1 cellular context compared by ENCODE assay signal in the genomic region with DNA sequence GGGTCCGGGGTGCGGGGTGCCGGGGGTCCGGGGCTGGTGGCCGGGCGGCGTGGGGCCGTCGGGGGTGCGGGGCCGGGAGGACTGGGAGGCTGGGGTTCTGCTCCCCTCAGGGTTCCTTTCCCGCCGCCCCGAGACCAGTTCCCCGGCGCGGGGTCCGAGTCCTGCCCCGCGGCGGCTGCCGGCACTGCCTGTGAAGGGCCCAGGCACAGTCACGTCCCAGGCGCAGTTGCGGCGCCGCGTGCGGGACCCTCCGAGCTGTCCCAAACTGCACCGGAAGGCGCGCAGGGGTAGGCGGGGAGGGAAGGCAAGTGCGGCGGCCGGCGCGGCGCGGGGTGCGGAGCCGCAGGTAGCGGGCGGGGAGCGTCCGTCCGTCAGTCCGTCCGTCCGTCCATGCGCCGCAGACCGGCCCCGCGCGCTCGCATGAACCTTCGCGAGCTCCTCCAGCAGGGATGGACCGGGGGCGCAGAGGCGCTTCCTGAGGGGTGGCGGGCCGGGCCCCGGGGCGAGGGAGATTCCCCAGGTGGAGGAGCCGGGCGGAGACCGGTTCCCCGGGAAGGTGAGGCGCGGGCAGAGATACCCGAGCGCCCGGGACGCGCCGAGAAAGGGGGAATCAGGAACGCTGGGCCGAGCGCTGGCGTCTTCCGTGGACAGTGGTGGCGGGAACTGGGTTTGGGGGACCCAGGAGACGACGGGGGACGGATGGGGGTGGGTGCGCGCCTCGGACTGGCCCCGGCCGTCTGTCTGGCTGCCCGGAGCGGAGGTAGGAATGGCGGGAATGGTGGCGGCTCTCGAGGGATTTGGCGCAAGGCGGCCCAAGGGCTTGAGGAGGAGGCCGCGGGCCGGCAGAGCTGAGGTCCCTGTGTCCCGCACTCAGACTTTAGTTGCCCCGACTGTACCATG.
A peak's percentile ranks its signal among the peaks of the same experiment; 100 is the strongest.
TF ChIP-seq lines count a peak whose summit lies in the region.

No MANE protein-coding gene starts in this region.

TF ChIP-seq in HepG2, 621 proteins besides CTCF, POLR2A, EP300 and RAD21 (continued from another document and continues in another):
- TF ChIP-seq, protein P1, sequence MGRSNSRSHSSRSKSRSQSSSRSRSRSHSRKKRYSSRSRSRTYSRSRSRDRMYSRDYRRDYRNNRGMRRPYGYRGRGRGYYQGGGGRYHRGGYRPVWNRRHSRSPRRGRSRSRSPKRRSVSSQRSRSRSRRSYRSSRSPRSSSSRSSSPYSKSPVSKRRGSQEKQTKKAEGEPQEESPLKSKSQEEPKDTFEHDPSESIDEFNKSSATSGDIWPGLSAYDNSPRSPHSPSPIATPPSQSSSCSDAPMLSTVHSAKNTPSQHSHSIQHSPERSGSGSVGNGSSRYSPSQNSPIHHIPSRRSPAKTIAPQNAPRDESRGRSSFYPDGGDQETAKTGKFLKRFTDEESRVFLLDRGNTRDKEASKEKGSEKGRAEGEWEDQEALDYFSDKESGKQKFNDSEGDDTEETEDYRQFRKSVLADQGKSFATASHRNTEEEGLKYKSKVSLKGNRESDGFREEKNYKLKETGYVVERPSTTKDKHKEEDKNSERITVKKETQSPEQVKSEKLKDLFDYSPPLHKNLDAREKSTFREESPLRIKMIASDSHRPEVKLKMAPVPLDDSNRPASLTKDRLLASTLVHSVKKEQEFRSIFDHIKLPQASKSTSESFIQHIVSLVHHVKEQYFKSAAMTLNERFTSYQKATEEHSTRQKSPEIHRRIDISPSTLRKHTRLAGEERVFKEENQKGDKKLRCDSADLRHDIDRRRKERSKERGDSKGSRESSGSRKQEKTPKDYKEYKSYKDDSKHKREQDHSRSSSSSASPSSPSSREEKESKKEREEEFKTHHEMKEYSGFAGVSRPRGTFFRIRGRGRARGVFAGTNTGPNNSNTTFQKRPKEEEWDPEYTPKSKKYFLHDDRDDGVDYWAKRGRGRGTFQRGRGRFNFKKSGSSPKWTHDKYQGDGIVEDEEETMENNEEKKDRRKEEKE (IDR thresholded peaks at IDR 0.05), result no peak
- peak; percentile 84 for TF ChIP-seq ZSCAN25 (CRISPR knock-in tag; IDR thresholded peaks at IDR 0.05)
- no peak for TF ChIP-seq AKAP8 (CRISPR knock-in tag; IDR thresholded peaks at IDR 0.05)
- TF ChIP-seq, protein P2, sequence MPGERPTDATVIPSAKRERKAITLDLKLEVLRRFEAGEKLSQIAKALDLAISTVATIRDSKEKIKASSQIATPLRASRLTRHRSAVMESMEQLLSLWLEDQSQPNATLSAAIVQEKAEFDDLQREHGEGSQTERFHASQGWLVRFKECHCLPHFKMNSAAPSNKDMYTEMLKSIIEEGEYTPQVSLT (CRISPR knock-in tag; IDR thresholded peaks at IDR 0.05; ENCODE audit: borderline replicate concordance, low read depth), result no peak
- TF ChIP-seq, protein P3, sequence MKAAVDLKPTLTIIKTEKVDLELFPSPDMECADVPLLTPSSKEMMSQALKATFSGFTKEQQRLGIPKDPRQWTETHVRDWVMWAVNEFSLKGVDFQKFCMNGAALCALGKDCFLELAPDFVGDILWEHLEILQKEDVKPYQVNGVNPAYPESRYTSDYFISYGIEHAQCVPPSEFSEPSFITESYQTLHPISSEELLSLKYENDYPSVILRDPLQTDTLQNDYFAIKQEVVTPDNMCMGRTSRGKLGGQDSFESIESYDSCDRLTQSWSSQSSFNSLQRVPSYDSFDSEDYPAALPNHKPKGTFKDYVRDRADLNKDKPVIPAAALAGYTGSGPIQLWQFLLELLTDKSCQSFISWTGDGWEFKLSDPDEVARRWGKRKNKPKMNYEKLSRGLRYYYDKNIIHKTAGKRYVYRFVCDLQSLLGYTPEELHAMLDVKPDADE (CRISPR knock-in tag; IDR thresholded peaks at IDR 0.05), result no peak
- TF ChIP-seq BHLHE40 (IDR thresholded peaks at IDR 0.05; ENCODE audit: low read length), result no peak
- TF ChIP-seq ZNF678 (CRISPR knock-in tag; IDR thresholded peaks at IDR 0.05), result no peak
- TF ChIP-seq NR2F1 (CRISPR knock-in tag; IDR thresholded peaks at IDR 0.05), result no peak
- TF ChIP-seq CEBPG (CRISPR knock-in tag; IDR thresholded peaks at IDR 0.05), result no peak
- TF ChIP-seq, protein P4, sequence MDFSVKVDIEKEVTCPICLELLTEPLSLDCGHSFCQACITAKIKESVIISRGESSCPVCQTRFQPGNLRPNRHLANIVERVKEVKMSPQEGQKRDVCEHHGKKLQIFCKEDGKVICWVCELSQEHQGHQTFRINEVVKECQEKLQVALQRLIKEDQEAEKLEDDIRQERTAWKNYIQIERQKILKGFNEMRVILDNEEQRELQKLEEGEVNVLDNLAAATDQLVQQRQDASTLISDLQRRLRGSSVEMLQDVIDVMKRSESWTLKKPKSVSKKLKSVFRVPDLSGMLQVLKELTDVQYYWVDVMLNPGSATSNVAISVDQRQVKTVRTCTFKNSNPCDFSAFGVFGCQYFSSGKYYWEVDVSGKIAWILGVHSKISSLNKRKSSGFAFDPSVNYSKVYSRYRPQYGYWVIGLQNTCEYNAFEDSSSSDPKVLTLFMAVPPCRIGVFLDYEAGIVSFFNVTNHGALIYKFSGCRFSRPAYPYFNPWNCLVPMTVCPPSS (IDR thresholded peaks at IDR 0.05), result no peak
- TF ChIP-seq, protein P5, sequence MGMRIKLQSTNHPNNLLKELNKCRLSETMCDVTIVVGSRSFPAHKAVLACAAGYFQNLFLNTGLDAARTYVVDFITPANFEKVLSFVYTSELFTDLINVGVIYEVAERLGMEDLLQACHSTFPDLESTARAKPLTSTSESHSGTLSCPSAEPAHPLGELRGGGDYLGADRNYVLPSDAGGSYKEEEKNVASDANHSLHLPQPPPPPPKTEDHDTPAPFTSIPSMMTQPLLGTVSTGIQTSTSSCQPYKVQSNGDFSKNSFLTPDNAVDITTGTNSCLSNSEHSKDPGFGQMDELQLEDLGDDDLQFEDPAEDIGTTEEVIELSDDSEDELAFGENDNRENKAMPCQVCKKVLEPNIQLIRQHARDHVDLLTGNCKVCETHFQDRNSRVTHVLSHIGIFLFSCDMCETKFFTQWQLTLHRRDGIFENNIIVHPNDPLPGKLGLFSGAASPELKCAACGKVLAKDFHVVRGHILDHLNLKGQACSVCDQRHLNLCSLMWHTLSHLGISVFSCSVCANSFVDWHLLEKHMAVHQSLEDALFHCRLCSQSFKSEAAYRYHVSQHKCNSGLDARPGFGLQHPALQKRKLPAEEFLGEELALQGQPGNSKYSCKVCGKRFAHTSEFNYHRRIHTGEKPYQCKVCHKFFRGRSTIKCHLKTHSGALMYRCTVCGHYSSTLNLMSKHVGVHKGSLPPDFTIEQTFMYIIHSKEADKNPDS (CRISPR knock-in tag; IDR thresholded peaks at IDR 0.05), result no peak
- TF ChIP-seq PLRG1 (conservative IDR thresholded peaks at IDR 0.05), result no peak
- TF ChIP-seq PRMT3 (CRISPR knock-in tag; IDR thresholded peaks at IDR 0.05; ENCODE audit: borderline replicate concordance, low read depth), result no peak
- no peak for TF ChIP-seq ZNF468 (CRISPR knock-in tag; IDR thresholded peaks at IDR 0.05)
- 0 out of 2 replicates have a peak, but pooled peaks have one; percentile 46 for TF ChIP-seq NRL (CRISPR knock-in tag; IDR thresholded peaks at IDR 0.05; ENCODE audit: borderline replicate concordance)
- 0 out of 2 replicates have a peak, but pooled peaks have one; percentile 9 for TF ChIP-seq SAP130 (CRISPR knock-in tag; IDR thresholded peaks at IDR 0.05; ENCODE audit: low read depth)
- no peak for TF ChIP-seq ZNF230 (CRISPR knock-in tag; IDR thresholded peaks at IDR 0.05)
- no peak for TF ChIP-seq RARA (CRISPR knock-in tag; IDR thresholded peaks at IDR 0.05)
- TF ChIP-seq, protein P6, sequence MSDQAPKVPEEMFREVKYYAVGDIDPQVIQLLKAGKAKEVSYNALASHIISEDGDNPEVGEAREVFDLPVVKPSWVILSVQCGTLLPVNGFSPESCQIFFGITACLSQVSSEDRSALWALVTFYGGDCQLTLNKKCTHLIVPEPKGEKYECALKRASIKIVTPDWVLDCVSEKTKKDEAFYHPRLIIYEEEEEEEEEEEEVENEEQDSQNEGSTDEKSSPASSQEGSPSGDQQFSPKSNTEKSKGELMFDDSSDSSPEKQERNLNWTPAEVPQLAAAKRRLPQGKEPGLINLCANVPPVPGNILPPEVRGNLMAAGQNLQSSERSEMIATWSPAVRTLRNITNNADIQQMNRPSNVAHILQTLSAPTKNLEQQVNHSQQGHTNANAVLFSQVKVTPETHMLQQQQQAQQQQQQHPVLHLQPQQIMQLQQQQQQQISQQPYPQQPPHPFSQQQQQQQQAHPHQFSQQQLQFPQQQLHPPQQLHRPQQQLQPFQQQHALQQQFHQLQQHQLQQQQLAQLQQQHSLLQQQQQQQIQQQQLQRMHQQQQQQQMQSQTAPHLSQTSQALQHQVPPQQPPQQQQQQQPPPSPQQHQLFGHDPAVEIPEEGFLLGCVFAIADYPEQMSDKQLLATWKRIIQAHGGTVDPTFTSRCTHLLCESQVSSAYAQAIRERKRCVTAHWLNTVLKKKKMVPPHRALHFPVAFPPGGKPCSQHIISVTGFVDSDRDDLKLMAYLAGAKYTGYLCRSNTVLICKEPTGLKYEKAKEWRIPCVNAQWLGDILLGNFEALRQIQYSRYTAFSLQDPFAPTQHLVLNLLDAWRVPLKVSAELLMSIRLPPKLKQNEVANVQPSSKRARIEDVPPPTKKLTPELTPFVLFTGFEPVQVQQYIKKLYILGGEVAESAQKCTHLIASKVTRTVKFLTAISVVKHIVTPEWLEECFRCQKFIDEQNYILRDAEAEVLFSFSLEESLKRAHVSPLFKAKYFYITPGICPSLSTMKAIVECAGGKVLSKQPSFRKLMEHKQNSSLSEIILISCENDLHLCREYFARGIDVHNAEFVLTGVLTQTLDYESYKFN (CRISPR knock-in tag; conservative IDR thresholded peaks at IDR 0.05), result no peak
- no peak for TF ChIP-seq ZFP36 (IDR thresholded peaks at IDR 0.05; ENCODE audit: borderline replicate concordance, low read depth, low read length, partially characterized antibody)
- TF ChIP-seq MYNN (CRISPR knock-in tag; IDR thresholded peaks at IDR 0.05; ENCODE audit: low read depth), result no peak
- TF ChIP-seq SOX13 (IDR thresholded peaks at IDR 0.05), result no peak
- TF ChIP-seq SOX13 (CRISPR knock-in tag; conservative IDR thresholded peaks at IDR 0.05 in 1 of 2, IDR thresholded peaks at IDR 0.05 in 1 of 2), result no peak
- 0 out of 2 replicates have a peak, but pooled peaks have one; percentile 17 for TF ChIP-seq ZNF670 (CRISPR knock-in tag; IDR thresholded peaks at IDR 0.05; ENCODE audit: borderline replicate concordance)
- no peak for TF ChIP-seq GLI4 (CRISPR knock-in tag; IDR thresholded peaks at IDR 0.05; ENCODE audit: borderline replicate concordance)
- no peak for TF ChIP-seq ZNF605 (CRISPR knock-in tag; IDR thresholded peaks at IDR 0.05)
- TF ChIP-seq ZNF615 (CRISPR knock-in tag; IDR thresholded peaks at IDR 0.05; ENCODE audit: borderline replicate concordance), result no peak
- no peak for TF ChIP-seq ELF3 (CRISPR knock-in tag; IDR thresholded peaks at IDR 0.05)
- no peak for TF ChIP-seq SNRNP70 (IDR thresholded peaks at IDR 0.05; ENCODE audit: low read depth, low read length)
- no peak for TF ChIP-seq POGZ (CRISPR knock-in tag; IDR thresholded peaks at IDR 0.05)
- no peak for TF ChIP-seq SMAD3 (CRISPR knock-in tag; IDR thresholded peaks at IDR 0.05)
- no peak for TF ChIP-seq JUN (CRISPR knock-in tag; IDR thresholded peaks at IDR 0.05)
- no peak for TF ChIP-seq ZNF891 (CRISPR knock-in tag; IDR thresholded peaks at IDR 0.05)
- no peak for TF ChIP-seq ISL2 (CRISPR knock-in tag; IDR thresholded peaks at IDR 0.05)
- 0 out of 2 replicates have a peak, but pooled peaks have one; percentile 20 for TF ChIP-seq ZMAT3 (CRISPR knock-in tag; conservative IDR thresholded peaks at IDR 0.05)
- TF ChIP-seq, protein P7, sequence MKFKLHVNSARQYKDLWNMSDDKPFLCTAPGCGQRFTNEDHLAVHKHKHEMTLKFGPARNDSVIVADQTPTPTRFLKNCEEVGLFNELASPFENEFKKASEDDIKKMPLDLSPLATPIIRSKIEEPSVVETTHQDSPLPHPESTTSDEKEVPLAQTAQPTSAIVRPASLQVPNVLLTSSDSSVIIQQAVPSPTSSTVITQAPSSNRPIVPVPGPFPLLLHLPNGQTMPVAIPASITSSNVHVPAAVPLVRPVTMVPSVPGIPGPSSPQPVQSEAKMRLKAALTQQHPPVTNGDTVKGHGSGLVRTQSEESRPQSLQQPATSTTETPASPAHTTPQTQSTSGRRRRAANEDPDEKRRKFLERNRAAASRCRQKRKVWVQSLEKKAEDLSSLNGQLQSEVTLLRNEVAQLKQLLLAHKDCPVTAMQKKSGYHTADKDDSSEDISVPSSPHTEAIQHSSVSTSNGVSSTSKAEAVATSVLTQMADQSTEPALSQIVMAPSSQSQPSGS (CRISPR knock-in tag; IDR thresholded peaks at IDR 0.05), result peak; percentile 10; the same call in 1 of the 2 replicates
- TF ChIP-seq, protein P8, sequence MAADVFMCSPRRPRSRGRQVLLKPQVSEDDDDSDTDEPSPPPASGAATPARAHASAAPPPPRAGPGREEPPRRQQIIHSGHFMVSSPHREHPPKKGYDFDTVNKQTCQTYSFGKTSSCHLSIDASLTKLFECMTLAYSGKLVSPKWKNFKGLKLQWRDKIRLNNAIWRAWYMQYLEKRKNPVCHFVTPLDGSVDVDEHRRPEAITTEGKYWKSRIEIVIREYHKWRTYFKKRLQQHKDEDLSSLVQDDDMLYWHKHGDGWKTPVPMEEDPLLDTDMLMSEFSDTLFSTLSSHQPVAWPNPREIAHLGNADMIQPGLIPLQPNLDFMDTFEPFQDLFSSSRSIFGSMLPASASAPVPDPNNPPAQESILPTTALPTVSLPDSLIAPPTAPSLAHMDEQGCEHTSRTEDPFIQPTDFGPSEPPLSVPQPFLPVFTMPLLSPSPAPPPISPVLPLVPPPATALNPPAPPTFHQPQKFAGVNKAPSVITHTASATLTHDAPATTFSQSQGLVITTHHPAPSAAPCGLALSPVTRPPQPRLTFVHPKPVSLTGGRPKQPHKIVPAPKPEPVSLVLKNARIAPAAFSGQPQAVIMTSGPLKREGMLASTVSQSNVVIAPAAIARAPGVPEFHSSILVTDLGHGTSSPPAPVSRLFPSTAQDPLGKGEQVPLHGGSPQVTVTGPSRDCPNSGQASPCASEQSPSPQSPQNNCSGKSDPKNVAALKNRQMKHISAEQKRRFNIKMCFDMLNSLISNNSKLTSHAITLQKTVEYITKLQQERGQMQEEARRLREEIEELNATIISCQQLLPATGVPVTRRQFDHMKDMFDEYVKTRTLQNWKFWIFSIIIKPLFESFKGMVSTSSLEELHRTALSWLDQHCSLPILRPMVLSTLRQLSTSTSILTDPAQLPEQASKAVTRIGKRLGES (CRISPR knock-in tag; IDR thresholded peaks at IDR 0.05; ENCODE audit: borderline replicate concordance), result no peak
